In genomic region chr1:17558954-17559617, GRCh38 we compare ENCODE assay signal across 2 cellular contexts.
TF ChIP-seq lines count a peak whose summit lies in the region.

No MANE protein-coding gene starts in this region.

TF ChIP-seq in GM23338, 12 proteins besides CTCF, POLR2A, EP300 and RAD21:
- TF ChIP-seq ZNF462 (CRISPR knock-in tag; IDR thresholded peaks at IDR 0.05) (no peak), REST (IDR thresholded peaks at IDR 0.05; ENCODE audit: unreplicated experiment) (no peak), NANOG (IDR thresholded peaks at IDR 0.05; ENCODE audit: borderline replicate concordance) (no peak), STAT1 (IDR thresholded peaks at IDR 0.05; ENCODE audit: unreplicated experiment) (no peak), POLR2AphosphoS5 (IDR thresholded peaks at IDR 0.05; ENCODE audit: low read depth) (no peak)

TF ChIP-seq in K562, 482 proteins besides CTCF, POLR2A, EP300 and RAD21 (continued from another document):
- TF ChIP-seq ZNF24 (IDR thresholded peaks at IDR 0.05) (no peak), PYGO2 (tag; IDR thresholded peaks at IDR 0.05) (no peak)
